In the genomic region with DNA sequence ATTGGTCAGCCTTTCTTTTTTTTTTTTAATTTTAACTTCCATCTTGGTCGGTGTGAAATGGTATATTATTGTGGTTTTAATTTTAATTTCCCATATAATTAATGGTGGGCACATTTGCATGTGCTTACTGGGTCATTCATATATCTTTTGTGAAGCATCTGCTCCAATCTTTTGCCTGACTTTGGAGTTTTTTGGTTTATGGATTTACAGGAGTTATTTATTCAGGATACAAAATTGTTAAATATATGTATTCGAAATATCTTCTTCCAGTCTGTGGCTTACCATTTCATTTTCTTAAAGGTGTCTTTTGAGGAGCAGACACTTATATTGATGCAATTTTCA, we compare ENCODE assay signal across 8 cellular contexts. TPM values are rescaled to one million over a fixed set of nuclear protein-coding genes. Genes with fewer than 3 reads are reported as not detected.
DNase-seq lines count a peak whose midpoint lies in the region; ATAC-seq and TF ChIP-seq lines count a peak whose summit lies in the region.

No MANE protein-coding gene starts in this region.

- CTCF ChIA-PET in naive thymus-derived CD4-positive, alpha-beta T cell (lab: Charles Lee): interaction anchor here (0.9 to 3.8 kb wide), 8 partner anchors 18 to 150 kb away, joined by 3 to 51 read pairs (median 8); a partner anchor contains a TSS

- no peaks in the 10 kb centered on the region for H3K79me2 ChIP-seq in KMS-11 (ENCODE audit: insufficient read depth, low read depth)

- H3K27me3 ChIP-seq in KMS-11 (ENCODE audit: insufficient read depth, low read depth): no peaks in the 10 kb centered on the region
- H3K27me3 ChIP-seq in naive thymus-derived CD4-positive, alpha-beta T cell (ENCODE audit: control insufficient read depth in 2 of 2, insufficient read depth in 2 of 2, low read length in 2 of 2): no peaks in the 10 kb centered on the region

- no peaks in the 10 kb centered on the region for H4K20me1 ChIP-seq in KMS-11 (ENCODE audit: insufficient read depth)

- no peaks in the 10 kb centered on the region for H3K36me3 ChIP-seq in KMS-11 (ENCODE audit: insufficient read depth)
- H3K36me3 ChIP-seq in naive thymus-derived CD4-positive, alpha-beta T cell (ENCODE audit: control insufficient read depth in 2 of 3, insufficient read depth in 3 of 3, low read length in 3 of 3): no peaks in the 10 kb centered on the region

- POLR2A ChIA-PET in naive thymus-derived CD4-positive, alpha-beta T cell (lab: Charles Lee): interaction anchor here (0.6 to 2.6 kb wide), 7 partner anchors 9 to 1804 kb away, joined by 3 to 50 read pairs (median 5); a partner anchor contains a TSS

- peaks cover 35 to 58% (median 54%) of the 10 kb centered on the region in 7 donors for H3K4me1 Mint-ChIP-seq in naive thymus-derived CD4-positive, alpha-beta T cell

- H3K4me3 Mint-ChIP-seq in naive thymus-derived CD4-positive, alpha-beta T cell: peak overlapping the region; percentile 83 to 99 (median 96)

- DNase-seq in AG09309 (ENCODE audit: low read depth) (no peak), NCI-H345 treated with DMSO at 0.1 percent for 48 hours (lab: John Stamatoyannopoulos, UW; ENCODE audit: unreplicated experiment) (no peak), A172 (ENCODE audit: low spot score) (no peak), EL (no peak)
- no peak for DNase-seq in naive thymus-derived CD4-positive, alpha-beta T cell

- H3K9me3 Mint-ChIP-seq in naive thymus-derived CD4-positive, alpha-beta T cell: peaks cover 0 to 13% (median 1%) of the 10 kb centered on the region in 11 donors

- H3K4me2 ChIP-seq in KMS-11: peak overlapping the region; percentile 79

- intact Hi-C loops in naive thymus-derived CD4-positive, alpha-beta T cell (cut with micrococcal nuclease): loop anchor here (1.0 to 5.0 kb wide), 9 partner anchors 14 to 147 kb away; a partner anchor contains a TSS

- peak overlapping the region; percentile 84 to 98 (median 91) for H3K27ac Mint-ChIP-seq in naive thymus-derived CD4-positive, alpha-beta T cell

- no peaks in the 10 kb centered on the region for H3K9me3 ChIP-seq in naive thymus-derived CD4-positive, alpha-beta T cell (ENCODE audit: control insufficient read depth in 2 of 3, low read length in 3 of 3)

- TF ChIP-seq CTCF in AG09309 (IDR thresholded peaks at IDR 0.05; ENCODE audit: control insufficient read depth, insufficient read depth, low read depth, low read length, missing control alignments) (no peak), KMS-11 (conservative IDR thresholded peaks at IDR 0.05; ENCODE audit: low read depth, low read length) (peak; percentile 26)

- no peaks in the 10 kb centered on the region for H3K27me3 Mint-ChIP-seq in naive thymus-derived CD4-positive, alpha-beta T cell

- peak overlapping the region; percentile 43; the same call in 1 of the 2 replicates for H3K9ac ChIP-seq in KMS-11

- peaks cover 14% of the 10 kb centered on the region for H3K4me1 ChIP-seq in KMS-11 (ENCODE audit: low read depth, poor library complexity, severe bottlenecking)
- peaks cover 9 to 27% of the 10 kb centered on the region in 2 donors for H3K4me1 ChIP-seq in naive thymus-derived CD4-positive, alpha-beta T cell (ENCODE audit: control insufficient read depth in 2 of 2, insufficient read depth in 2 of 2, low read length in 2 of 2)

- H2AFZ ChIP-seq in KMS-11 (ENCODE audit: low read depth): peak overlapping the region; percentile 88; the same call in 1 of the 2 replicates

- peak overlapping the region; percentile 62 for H3K4me3 ChIP-seq in AG09309 (ENCODE audit: control insufficient read depth, low read depth, low read length)
- H3K4me3 ChIP-seq in KMS-11 (IDR thresholded peaks at IDR 0.05; ENCODE audit: insufficient read depth, low read depth, low read length): no peak overlapping the region
- peak overlapping the region; percentile 98 for H3K4me3 ChIP-seq in naive thymus-derived CD4-positive, alpha-beta T cell (ENCODE audit: low read length)

- H3K27ac ChIP-seq in KMS-11 (no peak overlapping the region), cingulate gyrus (ENCODE audit: low read depth, low read length) (peak overlapping the region; percentile 81)
- peak overlapping the region; percentile 90 for H3K27ac ChIP-seq in naive thymus-derived CD4-positive, alpha-beta T cell (ENCODE audit: low read depth, low read length)

- H3K36me3 Mint-ChIP-seq in naive thymus-derived CD4-positive, alpha-beta T cell: peaks cover 7 to 35% (median 23%) of the 10 kb centered on the region in 5 donors

- ATAC-seq in naive thymus-derived CD4-positive, alpha-beta T cell: no peak
- ATAC-seq in HG03097 (IDR thresholded peaks at IDR 0.05; ENCODE audit: low FRiP score, unreplicated experiment): no peak

RNA-seq across cellular contexts. Expression of a gene that starts 0.7 kb away (rescaled TPM):
- total RNA-seq in naive thymus-derived CD4-positive, alpha-beta T cell: 10 to 100 TPM in 4 of 5 experiments, 1 to 10 TPM in 1; 8.6 to 29.6 (median 26.8) TPM
- polyA plus RNA-seq in naive thymus-derived CD4-positive, alpha-beta T cell: 10 to 100 TPM; 12.6 to 17.3 TPM
- total RNA-seq in A172 (2014; rRNA removed; shearing (Covaris generic)): 9.2 and 10.6 TPM in 2 replicates

RNA-seq across cellular contexts. Expression of a gene that starts 25.4 kb away (rescaled TPM):
- 10 to 100 TPM; 15.1 to 38.5 (median 25.7) TPM for total RNA-seq in naive thymus-derived CD4-positive, alpha-beta T cell
- 100 to 1,000 TPM in 1 of 2 donors, 10 to 100 TPM in 1; 41.3 to 108 TPM for polyA plus RNA-seq in naive thymus-derived CD4-positive, alpha-beta T cell
- 1.2 and 3.1 TPM in 2 replicates for total RNA-seq in A172 (2014; rRNA removed; shearing (Covaris generic))

RNA-seq across cellular contexts. Expression of a gene that starts 25.7 kb away (rescaled TPM):
- total RNA-seq in naive thymus-derived CD4-positive, alpha-beta T cell: 10 to 100 TPM; 12.1 to 27.3 (median 22.5) TPM
- polyA plus RNA-seq in naive thymus-derived CD4-positive, alpha-beta T cell: 10 to 100 TPM; 24.4 to 24.7 TPM
- 18.3 and 21.8 TPM in 2 replicates for total RNA-seq in A172 (2014; rRNA removed; shearing (Covaris generic))

RNA-seq across cellular contexts. Expression of a gene that starts 46.3 kb away (rescaled TPM):
- total RNA-seq in naive thymus-derived CD4-positive, alpha-beta T cell: 10 to 100 TPM; 10.4 to 45.1 (median 14.5) TPM
- polyA plus RNA-seq in naive thymus-derived CD4-positive, alpha-beta T cell: 10 to 100 TPM; 35.0 to 75.9 TPM
- 119 and 135 TPM in 2 replicates for total RNA-seq in A172 (2014; rRNA removed; shearing (Covaris generic))
